23 cellular contexts compared by ENCODE assay signal in the genomic region with DNA sequence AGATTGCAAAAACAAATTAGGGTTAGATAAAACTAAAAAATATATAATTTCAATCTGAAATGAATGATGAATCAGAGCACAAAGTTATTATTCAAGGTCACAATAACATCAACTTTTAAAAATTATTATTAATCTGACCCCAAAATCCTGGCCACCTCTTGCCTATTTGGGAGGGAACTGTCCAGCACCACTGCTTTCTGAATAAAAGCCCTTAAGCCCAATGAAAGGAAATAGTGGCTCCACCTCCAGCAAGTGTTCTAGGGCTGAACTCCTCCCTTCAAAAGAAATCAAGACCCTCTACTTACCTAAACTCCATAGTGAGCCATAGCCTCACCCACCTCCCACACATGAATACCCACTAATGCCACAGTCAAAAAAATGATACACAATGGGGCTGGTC.
DNase-seq lines count a peak whose midpoint lies in the region; ATAC-seq, FAIRE-seq and TF ChIP-seq lines count a peak whose summit lies in the region.
"Had no signal": no experiment of that assay in that cellular context is flagged by ENCODE, and none has a peak within 500 bp of the region (broad histone marks: within the 10 kb centered on the region; RNA-seq: fewer than 3 reads in every experiment).

No MANE protein-coding gene starts in this region.

- ATAC-seq in SK-N-SH treated with all-trans-retinoic acid at 6 μM for 48 hours: no peak
- no peak for ATAC-seq in PC-3
- no peak for ATAC-seq in GM12878
- no peak for ATAC-seq in upper lobe of right lung
- ATAC-seq: CD8-positive, alpha-beta T cell; Right ventricle myocardium inferior had no signal

- intact Hi-C loops in PC-3 (cut with micrococcal nuclease) (no loop called here), GM12878 (cut with micrococcal nuclease; ENCODE audit: unreplicated experiment) (no loop called here), upper lobe of right lung (cut with DNase I) (no loop called here)

- H3K9me3 Mint-ChIP-seq in neural progenitor cell: no peaks in the 10 kb centered on the region
- no peaks in the 10 kb centered on the region for H3K9me3 Mint-ChIP-seq in activated CD4-positive, alpha-beta memory T cell treated with anti-CD3 and anti-CD28 coated beads, Interleukin-2, amount 10 ng/mL, durations not matched to agents 7 days and 5 days
- H3K9me3 Mint-ChIP-seq: CD8-positive, alpha-beta T cell had no signal

- TF ChIP-seq EP300 in SK-N-SH (IDR thresholded peaks at IDR 0.05; ENCODE audit: borderline replicate concordance in 1 of 2, low read depth in 1 of 2, low read length in 1 of 2): no peak
- TF ChIP-seq EP300 in GM12878 (IDR thresholded peaks at IDR 0.05; ENCODE audit: borderline replicate concordance in 1 of 2, control insufficient read depth in 1 of 2, low read depth in 2 of 2, low read length in 2 of 2): no peak

- H3K36me3 Mint-ChIP-seq in neural progenitor cell: no peaks in the 10 kb centered on the region
- no peaks in the 10 kb centered on the region for H3K36me3 Mint-ChIP-seq in activated CD4-positive, alpha-beta memory T cell treated with anti-CD3 and anti-CD28 coated beads, Interleukin-2, amount 10 ng/mL, durations not matched to agents 7 days and 5 days (ENCODE audit: low read depth)
- H3K36me3 Mint-ChIP-seq: CD8-positive, alpha-beta T cell had no signal

- DNase-seq in SK-N-SH: no peak
- DNase-seq in PC-3: peak; percentile 6
- no peak for DNase-seq in GM12878 (ENCODE audit: low read depth, low spot score)
- peak; percentile 13 for DNase-seq in neural progenitor cell (ENCODE audit: low spot score)
- DNase-seq in activated CD4-positive, alpha-beta memory T cell treated with anti-CD3 and anti-CD28 coated beads, Interleukin-2, amount 10 ng/mL, durations not matched to agents 7 days and 5 days: no peak
- DNase-seq in upper lobe of right lung: no peak
- DNase-seq in germinal center (ENCODE audit: low spot score): no peak
- DNase-seq: 8988T; AML-193; C1 segment of cervical spinal cord; CD8-positive, alpha-beta T cell; DMS153; KBM-7; MV-4-11; NCI-H1105 treated with DMSO at 0.1 percent for 48 hours; NCI-H2029 treated with DMSO at 0.1 percent for 48 hours; NCI-H345; NCI-H524; NCI-H774 had no signal

- peaks cover 6% of the 10 kb centered on the region for H3K27me3 Mint-ChIP-seq in neural progenitor cell (ENCODE audit: insufficient read depth, low read depth)
- H3K27me3 Mint-ChIP-seq in activated CD4-positive, alpha-beta memory T cell treated with anti-CD3 and anti-CD28 coated beads, Interleukin-2, amount 10 ng/mL, durations not matched to agents 7 days and 5 days: no peaks in the 10 kb centered on the region

- POLR2A ChIA-PET in SK-N-SH (lab: Yijun Ruan, JAX): no interaction called here
- POLR2A ChIA-PET in PC-3 (lab: Charles Lee; ENCODE audit: unreplicated experiment): no interaction called here
- POLR2A ChIA-PET in GM12878 (lab: Charles Lee): no interaction called here
- POLR2A ChIA-PET in activated CD4-positive, alpha-beta memory T cell treated with anti-CD3 and anti-CD28 coated beads, Interleukin-2, amount 10 ng/mL, durations not matched to agents 7 days and 5 days (lab: Charles Lee): no interaction called here

- no peak for FAIRE-seq in GM12878 (lab: Jason Lieb, UNC)
- FAIRE-seq: G401.6, RCC 7860 had no signal

- no peak for TF ChIP-seq POLR2A in GM12878 (IDR thresholded peaks at IDR 0.05; ENCODE audit: low read depth, low read length)

- H3F3A ChIP-seq in SK-N-SH (replicated peaks; ENCODE audit: insufficient read depth): no peaks in the 10 kb centered on the region
- H3F3A ChIP-seq in PC-3 (ENCODE audit: low read length, unreplicated experiment): no peaks in the 10 kb centered on the region
- H3F3A ChIP-seq in neural progenitor cell (ENCODE audit: low read depth): no peaks in the 10 kb centered on the region

- BruUV-seq in PC-3 (replicated peaks; lab: Mats Ljungman, UMichigan) (no TSS peak), GM12878 (replicated peaks; lab: Mats Ljungman, UMichigan) (no TSS peak)

- H3K4me1 ChIP-seq in SK-N-SH (ENCODE audit: control insufficient read depth in 1 of 2, insufficient read depth in 2 of 2, low read depth in 1 of 2, low read length in 1 of 2) (no peaks in the 10 kb centered on the region), PC-3 (ENCODE audit: insufficient read depth, low read length) (peaks cover 20% of the 10 kb centered on the region), GM12878 (ENCODE audit: control insufficient read depth, insufficient read depth, low read length) (no peaks in the 10 kb centered on the region), neural progenitor cell (no peaks in the 10 kb centered on the region), upper lobe of right lung (no peaks in the 10 kb centered on the region)

- no peak overlapping the region for H3K27ac Mint-ChIP-seq in neural progenitor cell
- H3K27ac Mint-ChIP-seq in activated CD4-positive, alpha-beta memory T cell treated with anti-CD3 and anti-CD28 coated beads, Interleukin-2, amount 10 ng/mL, durations not matched to agents 7 days and 5 days: no peak overlapping the region
- H3K27ac Mint-ChIP-seq: CD8-positive, alpha-beta T cell had no signal

- H3K4me1 Mint-ChIP-seq in neural progenitor cell: peaks cover 12% of the 10 kb centered on the region
- H3K4me1 Mint-ChIP-seq in activated CD4-positive, alpha-beta memory T cell treated with anti-CD3 and anti-CD28 coated beads, Interleukin-2, amount 10 ng/mL, durations not matched to agents 7 days and 5 days: no peaks in the 10 kb centered on the region

- H3K9me2 ChIP-seq in SK-N-SH (no peaks in the 10 kb centered on the region), PC-3 (replicated peaks; ENCODE audit: low read length) (no peaks in the 10 kb centered on the region)

- H3K27ac ChIP-seq in SK-N-SH (ENCODE audit: low read depth in 2 of 2, low read length in 1 of 2): no peak overlapping the region
- no peak overlapping the region for H3K27ac ChIP-seq in PC-3 (ENCODE audit: low read length)
- H3K27ac ChIP-seq in GM12878 (ENCODE audit: control insufficient read depth, insufficient read depth): no peak overlapping the region
- no peak overlapping the region for H3K27ac ChIP-seq in neural progenitor cell
- H3K27ac ChIP-seq in upper lobe of right lung: no peak overlapping the region

- RAD21 ChIA-PET in GM12878 (lab: Charles Lee; ENCODE audit: unreplicated experiment): no interaction called here

- H3K9ac ChIP-seq in SK-N-SH: no peak overlapping the region
- H3K9ac ChIP-seq in PC-3 (ENCODE audit: low read length): no peak overlapping the region
- H3K9ac ChIP-seq in GM12878 (ENCODE audit: control insufficient read depth, insufficient read depth, low read length): no peak overlapping the region
- H3K9ac ChIP-seq in neural progenitor cell: no peak overlapping the region

- H3K9me3 ChIP-seq in SK-N-SH (no peaks in the 10 kb centered on the region), PC-3 (ENCODE audit: low read length) (no peaks in the 10 kb centered on the region), GM12878 (replicated peaks; ENCODE audit: control insufficient read depth, insufficient read depth, low read length) (no peaks in the 10 kb centered on the region), neural progenitor cell (ENCODE audit: low read depth) (no peaks in the 10 kb centered on the region), upper lobe of right lung (no peaks in the 10 kb centered on the region)

- in situ Hi-C loops in GM12878 (cut with MboI): no loop called here

- TF ChIP-seq CTCF in SK-N-SH (IDR thresholded peaks at IDR 0.05): no peak
- TF ChIP-seq CTCF in PC-3 (conservative IDR thresholded peaks at IDR 0.05; ENCODE audit: low read depth, low read length): no peak
- TF ChIP-seq CTCF in GM12878 (IDR thresholded peaks at IDR 0.05 in 2 of 3, conservative IDR thresholded peaks at IDR 0.05 in 1 of 3; ENCODE audit: control insufficient read depth in 2 of 3, extremely low read depth in 1 of 3, insufficient read depth in 1 of 3, low read depth in 3 of 3, low read length in 3 of 3): no peak
- TF ChIP-seq CTCF in neural progenitor cell (IDR thresholded peaks at IDR 0.05): no peak
- no peak for TF ChIP-seq CTCF in upper lobe of right lung (IDR thresholded peaks at IDR 0.05)

- TF ChIP-seq RAD21 in SK-N-SH (IDR thresholded peaks at IDR 0.05; ENCODE audit: low read length) (no peak), GM12878 (IDR thresholded peaks at IDR 0.05; ENCODE audit: insufficient read depth, low read depth, low read length) (no peak)

- H4K20me1 ChIP-seq in SK-N-SH (ENCODE audit: insufficient read depth) (no peaks in the 10 kb centered on the region), PC-3 (ENCODE audit: low read length) (no peaks in the 10 kb centered on the region), GM12878 (ENCODE audit: control insufficient read depth, insufficient read depth) (no peaks in the 10 kb centered on the region), neural progenitor cell (ENCODE audit: low read depth) (no peaks in the 10 kb centered on the region)

- H3K4me2 ChIP-seq in SK-N-SH: no peak overlapping the region
- H3K4me2 ChIP-seq in PC-3 (ENCODE audit: low read length): no peak overlapping the region
- no peak overlapping the region for H3K4me2 ChIP-seq in GM12878 (ENCODE audit: control insufficient read depth, insufficient read depth)
- no peak overlapping the region for H3K4me2 ChIP-seq in neural progenitor cell

- H3K79me2 ChIP-seq in SK-N-SH (ENCODE audit: insufficient read depth): no peaks in the 10 kb centered on the region
- H3K79me2 ChIP-seq in PC-3 (ENCODE audit: low read length): no peaks in the 10 kb centered on the region
- H3K79me2 ChIP-seq in GM12878 (ENCODE audit: control insufficient read depth, insufficient read depth, low read length): no peaks in the 10 kb centered on the region
- no peaks in the 10 kb centered on the region for H3K79me2 ChIP-seq in neural progenitor cell (ENCODE audit: low read depth)

- H3K4me3 Mint-ChIP-seq in neural progenitor cell: no peak overlapping the region
- no peak overlapping the region for H3K4me3 Mint-ChIP-seq in activated CD4-positive, alpha-beta memory T cell treated with anti-CD3 and anti-CD28 coated beads, Interleukin-2, amount 10 ng/mL, durations not matched to agents 7 days and 5 days
- H3K4me3 Mint-ChIP-seq: CD8-positive, alpha-beta T cell had no signal

- H3K27me3 ChIP-seq in SK-N-SH (ENCODE audit: insufficient read depth) (no peaks in the 10 kb centered on the region), PC-3 (ENCODE audit: low read length) (no peaks in the 10 kb centered on the region), GM12878 (replicated peaks in 1 of 2; ENCODE audit: control insufficient read depth in 2 of 2, insufficient read depth in 2 of 2, low read length in 1 of 2) (no peaks in the 10 kb centered on the region), neural progenitor cell (no peaks in the 10 kb centered on the region), upper lobe of right lung (no peaks in the 10 kb centered on the region)

- H3K36me3 ChIP-seq in SK-N-SH (replicated peaks in 1 of 2; ENCODE audit: control insufficient read depth in 1 of 2, insufficient read depth in 2 of 2, low read length in 1 of 2): no peaks in the 10 kb centered on the region
- no peaks in the 10 kb centered on the region for H3K36me3 ChIP-seq in PC-3 (ENCODE audit: low read depth, low read length)
- H3K36me3 ChIP-seq in GM12878 (ENCODE audit: control insufficient read depth in 2 of 2, insufficient read depth in 2 of 2, low read length in 1 of 2): no peaks in the 10 kb centered on the region
- no peaks in the 10 kb centered on the region for H3K36me3 ChIP-seq in neural progenitor cell
- H3K36me3 ChIP-seq in upper lobe of right lung: no peaks in the 10 kb centered on the region

- CTCF ChIA-PET in SK-N-SH (lab: Yijun Ruan, JAX) (no interaction called here), PC-3 (lab: Charles Lee) (no interaction called here), GM12878 (lab: Yijun Ruan, JAX) (interaction anchor here (0.6 kb wide), 1 partner anchor 691 kb away, joined by 3 read pairs; no protein-coding TSS in a partner anchor)
- CTCF ChIA-PET in activated CD4-positive, alpha-beta memory T cell treated with anti-CD3 and anti-CD28 coated beads, Interleukin-2, amount 10 ng/mL, durations not matched to agents 7 days and 5 days (lab: Charles Lee): no interaction called here

- H3K4me3 ChIP-seq in SK-N-SH (ENCODE audit: low read depth in 2 of 2, low read length in 1 of 2): no peak overlapping the region
- H3K4me3 ChIP-seq in PC-3 (ENCODE audit: low read length): no peak overlapping the region
- H3K4me3 ChIP-seq in GM12878: no peak overlapping the region
- H3K4me3 ChIP-seq in neural progenitor cell: no peak overlapping the region
- no peak overlapping the region for H3K4me3 ChIP-seq in upper lobe of right lung

- SMC1A ChIA-PET in GM12878 (lab: Charles Lee; ENCODE audit: uncharacterized antibody, unreplicated experiment): interaction anchor here (0.6 kb wide), 1 partner anchor 22 kb away, joined by 3 read pairs; no protein-coding TSS in a partner anchor

- no peak overlapping the region for H2AFZ ChIP-seq in SK-N-SH (ENCODE audit: low read depth)
- no peak overlapping the region for H2AFZ ChIP-seq in PC-3 (ENCODE audit: low read length)
- no peak overlapping the region for H2AFZ ChIP-seq in GM12878 (ENCODE audit: control insufficient read depth, low read depth, low read length)
- no peak overlapping the region for H2AFZ ChIP-seq in neural progenitor cell (replicated peaks)

Comparison
In these comparisons a context has a peak if more than half of its experiments do, and no peak if none do; other contexts are left out.
1. DNase-seq: peak in PC-3 (single experiment) and neural progenitor cell (single experiment); none in SK-N-SH (single experiment), GM12878 (single experiment), activated CD4-positive, alpha-beta memory T cell treated with anti-CD3 and anti-CD28 coated beads, Interleukin-2, amount 10 ng/mL, durations not matched to agents 7 days and 5 days (single experiment), upper lobe of right lung (single experiment) and germinal center (single experiment).